Comparison of ENCODE assay signal across 7 cellular contexts in the genomic region with DNA sequence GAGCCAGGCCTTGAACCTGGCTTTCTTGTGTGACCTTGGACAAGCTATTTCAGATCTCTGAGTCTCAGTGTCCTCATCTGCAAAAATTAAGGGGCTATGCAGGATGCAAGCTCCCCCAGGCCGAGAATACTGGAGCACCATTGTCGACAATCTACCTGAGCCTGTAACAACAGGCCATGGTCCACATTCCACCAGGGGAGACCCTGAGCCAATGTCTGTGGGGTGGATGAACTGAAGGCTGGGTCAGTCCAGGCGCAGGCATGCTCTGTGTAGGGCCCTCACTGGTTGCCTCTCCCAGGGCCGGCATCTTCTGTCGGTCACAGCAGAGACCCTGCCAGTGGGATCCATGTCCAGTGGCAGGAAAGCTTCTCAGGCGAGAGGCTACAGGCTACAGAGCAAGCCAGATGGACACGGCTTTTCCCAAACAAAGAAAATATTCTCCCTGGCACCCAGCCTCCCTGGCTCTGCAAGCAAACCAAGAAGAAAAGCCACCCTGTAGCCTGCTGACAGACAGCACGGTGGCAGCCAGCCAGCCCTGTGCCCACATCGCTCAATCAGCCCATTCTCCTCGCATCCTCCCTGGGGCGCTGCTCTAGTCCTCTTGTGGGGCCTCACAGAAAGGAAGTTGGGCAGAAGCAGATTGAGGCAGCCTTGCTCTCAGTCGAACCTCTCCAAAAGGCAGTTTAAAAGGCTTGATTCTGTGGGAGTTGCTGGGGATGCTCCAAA. TPM values are rescaled to one million over a fixed set of nuclear protein-coding genes. Genes with fewer than 3 reads are reported as not detected.
DNase-seq lines count a peak whose midpoint lies in the region; ATAC-seq lines count a peak whose summit lies in the region.

No MANE protein-coding gene starts in this region.

- H3K4me1 Mint-ChIP-seq in stimulated activated effector memory CD8-positive, alpha-beta T cell treated with anti-CD3 and anti-CD28 coated beads, Interleukin-12 subunit alpha, Interleukin-12 subunit beta, amount 100 ng/mL, for 72 hours, result no peaks in the 10 kb centered on the region

- H3K4me3 Mint-ChIP-seq in stimulated activated effector memory CD8-positive, alpha-beta T cell treated with anti-CD3 and anti-CD28 coated beads, Interleukin-12 subunit alpha, Interleukin-12 subunit beta, amount 100 ng/mL, for 72 hours, result no peak overlapping the region

- no peaks in the 10 kb centered on the region for H3K36me3 Mint-ChIP-seq in stimulated activated effector memory CD8-positive, alpha-beta T cell treated with anti-CD3 and anti-CD28 coated beads, Interleukin-12 subunit alpha, Interleukin-12 subunit beta, amount 100 ng/mL, for 72 hours

- H3K27ac Mint-ChIP-seq in stimulated activated effector memory CD8-positive, alpha-beta T cell treated with anti-CD3 and anti-CD28 coated beads, Interleukin-12 subunit alpha, Interleukin-12 subunit beta, amount 100 ng/mL, for 72 hours, result no peak overlapping the region

- H3K9me3 Mint-ChIP-seq in stimulated activated effector memory CD8-positive, alpha-beta T cell treated with anti-CD3 and anti-CD28 coated beads, Interleukin-12 subunit alpha, Interleukin-12 subunit beta, amount 100 ng/mL, for 72 hours, result no peaks in the 10 kb centered on the region

- in situ Hi-C loops in KBM-7 (cut with MboI; ENCODE audit: low pct_unique_long_range_greater_than_20kb, low sequenced_read_pairs), result no loop called here

- ATAC-seq in stimulated activated effector memory CD8-positive, alpha-beta T cell treated with anti-CD3 and anti-CD28 coated beads, Interleukin-12 subunit alpha, Interleukin-12 subunit beta, amount 100 ng/mL, for 72 hours, result peak; percentile 36
- ATAC-seq in HG02588 (IDR thresholded peaks at IDR 0.05; ENCODE audit: unreplicated experiment) (no peak), HG02981 (IDR thresholded peaks at IDR 0.05; ENCODE audit: unreplicated experiment) (no peak)

- DNase-seq in KBM-7, result peak; percentile 63
- peak; percentile 74 for DNase-seq in RPMI7951 (ENCODE audit: low read depth)
- DNase-seq in foreskin melanocyte, result peak; percentile 98
- no peak for DNase-seq in stimulated activated effector memory CD8-positive, alpha-beta T cell treated with anti-CD3 and anti-CD28 coated beads, Interleukin-12 subunit alpha, Interleukin-12 subunit beta, amount 100 ng/mL, for 72 hours (ENCODE audit: low spot score in 2 of 2)
- DNase-seq in effector CD4-positive, alpha-beta T cell, result no peak

RNA-seq across cellular contexts. Expression of a gene that starts 48.7 kb away (rescaled TPM):
- 29.4 and 32.4 TPM in 2 replicates for total RNA-seq in RPMI7951 (2014; rRNA removed; shearing (Covaris generic))

Comparison
In these comparisons a context has a peak if more than half of its experiments do, and no peak if none do; other contexts are left out.
1. DNase-seq: peak in KBM-7 (single experiment), RPMI7951 (single experiment) and foreskin melanocyte (single experiment); none in stimulated activated effector memory CD8-positive, alpha-beta T cell treated with anti-CD3 and anti-CD28 coated beads, Interleukin-12 subunit alpha, Interleukin-12 subunit beta, amount 100 ng/mL, for 72 hours (0 of 2) and effector CD4-positive, alpha-beta T cell (single experiment).